Comparison of ENCODE assay signal across 9 cellular contexts in genomic region chr2:25204190-25204838, GRCh38. TPM values are rescaled to one million over a fixed set of nuclear protein-coding genes. Genes with fewer than 3 reads are reported as not detected.
DNase-seq lines count a peak whose midpoint lies in the region; ATAC-seq and TF ChIP-seq lines count a peak whose summit lies in the region.
"Had no signal": no experiment of that assay in that cellular context is flagged by ENCODE, and none has a peak within 500 bp of the region (broad histone marks: within the 10 kb centered on the region; RNA-seq: fewer than 3 reads in every experiment).

No MANE protein-coding gene starts in this region.

- H3K4me1 Mint-ChIP-seq in CD4-positive, CD25-positive, alpha-beta regulatory T cell, result peaks cover 0 to 10% (median 4%) of the 10 kb centered on the region in 4 donors
- peaks cover 9 to 36% (median 17%) of the 10 kb centered on the region in 7 donors for H3K4me1 Mint-ChIP-seq in naive thymus-derived CD4-positive, alpha-beta T cell
- no peaks in the 10 kb centered on the region for H3K4me1 Mint-ChIP-seq in endothelial cell (ENCODE audit: unreplicated experiment)

- ATAC-seq in CD4-positive, CD25-positive, alpha-beta regulatory T cell (ENCODE audit: low read depth in 2 of 2), result peak; percentile 67 to 68
- ATAC-seq in GM21360 (IDR thresholded peaks at IDR 0.05; ENCODE audit: unreplicated experiment), result peak; percentile 49
- peak; percentile 58 for ATAC-seq in naive thymus-derived CD4-positive, alpha-beta T cell

- no peak for TF ChIP-seq EP300 in SK-N-SH (IDR thresholded peaks at IDR 0.05; ENCODE audit: borderline replicate concordance in 1 of 2, low read depth in 1 of 2, low read length in 1 of 2)

- no peak overlapping the region for H3K27ac ChIP-seq in CD4-positive, CD25-positive, alpha-beta regulatory T cell (ENCODE audit: insufficient read depth, low read length, poor library complexity, severe bottlenecking)
- H3K27ac ChIP-seq in caudate nucleus (ENCODE audit: low read depth, low read length) (peak overlapping the region; percentile 52), RWPE1 (no peak overlapping the region), SK-N-SH (ENCODE audit: low read depth in 2 of 2, low read length in 1 of 2) (no peak overlapping the region)
- H3K27ac ChIP-seq in naive thymus-derived CD4-positive, alpha-beta T cell (ENCODE audit: low read depth, low read length), result no peak overlapping the region

- POLR2A ChIA-PET in naive thymus-derived CD4-positive, alpha-beta T cell (lab: Charles Lee), result no interaction called here
- POLR2A ChIA-PET in RWPE1 (lab: Yijun Ruan, JAX; ENCODE audit: low non-redundant PET), result no interaction called here
- POLR2A ChIA-PET in SK-N-SH (lab: Yijun Ruan, JAX), result no interaction called here

- no peak overlapping the region for H2AFZ ChIP-seq in SK-N-SH (ENCODE audit: low read depth)

- intact Hi-C loops in naive thymus-derived CD4-positive, alpha-beta T cell (cut with micrococcal nuclease), result no loop called here

- no peaks in the 10 kb centered on the region for H4K20me1 ChIP-seq in SK-N-SH (ENCODE audit: insufficient read depth)

- peaks cover 6% of the 10 kb centered on the region for H3K27me3 Mint-ChIP-seq in CD4-positive, CD25-positive, alpha-beta regulatory T cell
- H3K27me3 Mint-ChIP-seq in naive thymus-derived CD4-positive, alpha-beta T cell, result no peaks in the 10 kb centered on the region
- H3K27me3 Mint-ChIP-seq in endothelial cell (ENCODE audit: unreplicated experiment), result peaks cover 7% of the 10 kb centered on the region

- 83% methylated on average over 33 of the region's 59 CpGs for WGBS in SK-N-SH (ENCODE audit: low lambda C conversion rate)

- H3K4me2 ChIP-seq in SK-N-SH, result no peak overlapping the region

- DNase-seq in CD4-positive, CD25-positive, alpha-beta regulatory T cell, result no peak
- DNase-seq in caudate nucleus (lab: John Stamatoyannopoulos, UW), result peak in 40 of 61 donors; percentile 11 to 73 (median 40)
- no peak for DNase-seq in naive thymus-derived CD4-positive, alpha-beta T cell
- DNase-seq in RWPE1 (ENCODE audit: low spot score), result no peak
- DNase-seq in activated CD4-positive, alpha-beta T cell treated with anti-CD3 and anti-CD28 coated beads for 4 hours, result no peak
- no peak for DNase-seq in endothelial cell (ENCODE audit: low spot score)
- DNase-seq in SK-N-SH, result no peak
- DNase-seq: DND-41 had no signal

- H3K36me3 Mint-ChIP-seq in CD4-positive, CD25-positive, alpha-beta regulatory T cell, result no peaks in the 10 kb centered on the region
- H3K36me3 Mint-ChIP-seq in naive thymus-derived CD4-positive, alpha-beta T cell, result no peaks in the 10 kb centered on the region
- H3K36me3 Mint-ChIP-seq in endothelial cell (ENCODE audit: low read depth, unreplicated experiment), result no peaks in the 10 kb centered on the region

- no peak overlapping the region for H3K27ac Mint-ChIP-seq in CD4-positive, CD25-positive, alpha-beta regulatory T cell
- no peak overlapping the region for H3K27ac Mint-ChIP-seq in naive thymus-derived CD4-positive, alpha-beta T cell
- H3K27ac Mint-ChIP-seq in endothelial cell (ENCODE audit: unreplicated experiment), result no peak overlapping the region

- TF ChIP-seq CTCF in RWPE1 (conservative IDR thresholded peaks at IDR 0.05; ENCODE audit: low read depth), result no peak
- TF ChIP-seq CTCF in endothelial cell (IDR thresholded peaks at IDR 0.05; ENCODE audit: unreplicated experiment), result no peak
- TF ChIP-seq CTCF in SK-N-SH (IDR thresholded peaks at IDR 0.05), result no peak

- no peaks in the 10 kb centered on the region for H3K9me3 Mint-ChIP-seq in CD4-positive, CD25-positive, alpha-beta regulatory T cell
- H3K9me3 Mint-ChIP-seq in naive thymus-derived CD4-positive, alpha-beta T cell, result no peaks in the 10 kb centered on the region
- H3K9me3 Mint-ChIP-seq in endothelial cell (ENCODE audit: unreplicated experiment), result no peaks in the 10 kb centered on the region

- no peaks in the 10 kb centered on the region for H3K9me3 ChIP-seq in CD4-positive, CD25-positive, alpha-beta regulatory T cell (ENCODE audit: control insufficient read depth in 2 of 2, low read length in 2 of 2)
- H3K9me3 ChIP-seq in naive thymus-derived CD4-positive, alpha-beta T cell (ENCODE audit: control insufficient read depth in 2 of 3, low read length in 3 of 3), result no peaks in the 10 kb centered on the region
- H3K9me3 ChIP-seq in SK-N-SH, result no peaks in the 10 kb centered on the region

- H3K4me3 Mint-ChIP-seq in CD4-positive, CD25-positive, alpha-beta regulatory T cell, result no peak overlapping the region
- no peak overlapping the region for H3K4me3 Mint-ChIP-seq in naive thymus-derived CD4-positive, alpha-beta T cell
- H3K4me3 Mint-ChIP-seq in endothelial cell (ENCODE audit: unreplicated experiment), result no peak overlapping the region

- no peaks in the 10 kb centered on the region for H3K79me2 ChIP-seq in SK-N-SH (ENCODE audit: insufficient read depth)

- H3K27me3 ChIP-seq in CD4-positive, CD25-positive, alpha-beta regulatory T cell (ENCODE audit: control insufficient read depth, insufficient read depth, low read length), result no peaks in the 10 kb centered on the region
- H3K27me3 ChIP-seq in naive thymus-derived CD4-positive, alpha-beta T cell (ENCODE audit: control insufficient read depth in 2 of 2, insufficient read depth in 2 of 2, low read length in 2 of 2), result no peaks in the 10 kb centered on the region
- H3K27me3 ChIP-seq in SK-N-SH (ENCODE audit: insufficient read depth), result no peaks in the 10 kb centered on the region

- no peak for TF ChIP-seq RAD21 in SK-N-SH (IDR thresholded peaks at IDR 0.05; ENCODE audit: low read length)

- H3K4me1 ChIP-seq in CD4-positive, CD25-positive, alpha-beta regulatory T cell (ENCODE audit: control insufficient read depth, insufficient read depth, low read length, poor library complexity, severe bottlenecking), result no peaks in the 10 kb centered on the region
- peaks cover 0 to 7% of the 10 kb centered on the region in 2 donors for H3K4me1 ChIP-seq in naive thymus-derived CD4-positive, alpha-beta T cell (ENCODE audit: control insufficient read depth in 2 of 2, insufficient read depth in 2 of 2, low read length in 2 of 2)
- no peaks in the 10 kb centered on the region for H3K4me1 ChIP-seq in SK-N-SH (ENCODE audit: control insufficient read depth in 1 of 2, insufficient read depth in 2 of 2, low read depth in 1 of 2, low read length in 1 of 2)

- H3K9ac ChIP-seq in SK-N-SH, result no peak overlapping the region

- H3K36me3 ChIP-seq in CD4-positive, CD25-positive, alpha-beta regulatory T cell (ENCODE audit: control insufficient read depth, insufficient read depth, low read length), result no peaks in the 10 kb centered on the region
- H3K36me3 ChIP-seq in naive thymus-derived CD4-positive, alpha-beta T cell (ENCODE audit: control insufficient read depth in 2 of 3, insufficient read depth in 3 of 3, low read length in 3 of 3), result no peaks in the 10 kb centered on the region
- H3K36me3 ChIP-seq in SK-N-SH (replicated peaks in 1 of 2; ENCODE audit: control insufficient read depth in 1 of 2, insufficient read depth in 2 of 2, low read length in 1 of 2), result no peaks in the 10 kb centered on the region

- H3K4me3 ChIP-seq in CD4-positive, CD25-positive, alpha-beta regulatory T cell (ENCODE audit: low read depth, low read length), result no peak overlapping the region
- no peak overlapping the region for H3K4me3 ChIP-seq in naive thymus-derived CD4-positive, alpha-beta T cell (ENCODE audit: low read length)
- no peak overlapping the region for H3K4me3 ChIP-seq in SK-N-SH (ENCODE audit: low read depth in 2 of 2, low read length in 1 of 2)

- no peaks in the 10 kb centered on the region for H3K9me2 ChIP-seq in SK-N-SH

- H3F3A ChIP-seq in SK-N-SH (replicated peaks; ENCODE audit: insufficient read depth), result no peaks in the 10 kb centered on the region

- CTCF ChIA-PET in naive thymus-derived CD4-positive, alpha-beta T cell (lab: Charles Lee), result no interaction called here
- CTCF ChIA-PET in RWPE1 (lab: Yijun Ruan, JAX) (no interaction called here), SK-N-SH (lab: Yijun Ruan, JAX) (interaction anchor here (2.3 kb wide), 2 partner anchors 8 to 24 kb away, joined by 8 to 18 read pairs; no protein-coding TSS in a partner anchor)

TF ChIP-seq in SK-N-SH, 30 proteins besides CTCF, POLR2A, EP300 and RAD21 (continues in another document):
- TF ChIP-seq REST (IDR thresholded peaks at IDR 0.05; ENCODE audit: low read depth, low read length) (no peak), GABPA (IDR thresholded peaks at IDR 0.05; ENCODE audit: low read depth) (no peak), TAF1 (IDR thresholded peaks at IDR 0.05; ENCODE audit: borderline replicate concordance, low read depth, low read length) (no peak), SIN3A (IDR thresholded peaks at IDR 0.05; ENCODE audit: borderline replicate concordance, low read depth, low read length) (no peak)

RNA-seq across cellular contexts. Expression of gene POMC, which starts 35.9 kb away (rescaled TPM):
- 3.8 TPM for total RNA-seq in CD4-positive, CD25-positive, alpha-beta regulatory T cell
- polyA plus RNA-seq in CD4-positive, CD25-positive, alpha-beta regulatory T cell, result 1 to 10 TPM; 3.9 to 9.6 (median 6.3) TPM
- 1 to 10 TPM; 3.5 to 7.7 (median 4.2) TPM for total RNA-seq in naive thymus-derived CD4-positive, alpha-beta T cell
- polyA plus RNA-seq in naive thymus-derived CD4-positive, alpha-beta T cell, result 10 to 100 TPM in 1 of 2 donors, 1 to 10 TPM in 1; 7.9 to 10.1 TPM
- total RNA-seq in endothelial cell (ENCODE audit: unreplicated experiment), result 0.64 TPM
- polyA plus RNA-seq in SK-N-SH (2012; rRNA removed), result not detected in 2 replicates
- not detected in 2 replicates for polyA plus RNA-seq in SK-N-SH (2012; cell fraction: cytosol; rRNA removed)
- not detected in 2 replicates for polyA plus RNA-seq in SK-N-SH (2012; cell fraction: nucleus; rRNA removed)

Comparison
In these comparisons a context has a peak if more than half of its experiments do, and no peak if none do; other contexts are left out.
1. DNase-seq: peak in caudate nucleus (40 of 61); none in CD4-positive, CD25-positive, alpha-beta regulatory T cell (0 of 3), naive thymus-derived CD4-positive, alpha-beta T cell (0 of 9), RWPE1 (single experiment), activated CD4-positive, alpha-beta T cell treated with anti-CD3 and anti-CD28 coated beads for 4 hours (0 of 2), endothelial cell (single experiment) and SK-N-SH (single experiment).
2. Peak in every context shown above with its lines, with median percentiles within 50 percentile points of each other: ATAC-seq.